9 cellular contexts compared by ENCODE assay signal in the genomic region with DNA sequence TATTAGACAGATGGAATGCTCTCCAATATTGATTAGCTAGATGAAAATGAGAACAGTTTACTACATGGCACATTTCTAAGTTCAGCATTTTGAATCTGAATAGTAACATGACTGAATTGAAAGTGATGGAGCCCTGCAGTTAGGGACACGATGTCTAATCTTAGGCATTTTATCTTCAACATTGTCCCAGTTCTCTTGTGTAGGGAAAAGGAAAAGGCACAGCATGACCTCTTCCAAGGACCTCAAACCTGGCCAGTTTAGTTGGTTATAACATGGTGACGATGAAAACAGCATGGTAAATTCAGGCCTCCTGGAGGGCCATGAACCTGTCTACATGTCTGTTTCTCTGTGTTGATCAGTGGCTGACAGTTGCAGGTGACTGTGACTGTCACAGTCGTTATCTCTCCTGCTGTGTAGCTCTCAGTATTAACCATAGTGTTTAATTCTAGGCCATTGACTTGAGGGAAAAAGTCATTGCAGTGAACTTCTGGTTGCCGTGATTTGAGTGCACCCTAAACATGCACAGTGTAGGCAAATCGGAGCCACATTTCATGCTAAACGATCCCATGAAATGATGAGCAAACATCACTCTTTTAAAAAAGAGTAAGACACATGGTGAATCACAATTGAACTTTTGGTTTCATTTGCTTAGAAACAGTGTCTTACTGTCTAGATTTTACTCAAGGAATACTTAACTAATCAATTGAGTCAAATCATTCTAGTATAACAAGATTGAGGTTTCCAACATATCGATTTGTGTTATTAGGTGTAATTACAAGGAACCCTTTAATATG.
DNase-seq lines count a peak whose midpoint lies in the region; ATAC-seq and FAIRE-seq lines count a peak whose summit lies in the region.
"Had no signal": no experiment of that assay in that cellular context is flagged by ENCODE, and none has a peak within 500 bp of the region (broad histone marks: within the 10 kb centered on the region; RNA-seq: fewer than 3 reads in every experiment).

No MANE protein-coding gene starts in this region.

- peak overlapping the region; percentile 93 for H3K27ac Mint-ChIP-seq in T-helper 1 cell treated with Interleukin-12 subunit alpha and Interleukin-12 subunit beta and Interleukin-4 antibody, amounts not matched to agents 30 μg/mL and 1 μg/mL, for 36 hours

- peak; percentile 54 for DNase-seq in activated CD4-positive, alpha-beta T cell treated with anti-CD3 and anti-CD28 coated beads for 48 hours
- no peak for DNase-seq in activated CD4-positive, alpha-beta T cell treated with anti-CD3 and anti-CD28 coated beads, Interleukin-2, amount 50 U/mL, for 4 hours
- DNase-seq in stimulated activated CD4-positive, alpha-beta T cell treated with anti-CD3 and anti-CD28 coated beads, Interleukin-4, amount 100 ng/mL, for 48 hours (ENCODE audit: low read depth in 2 of 2): peak; percentile 24 to 33
- no peak for DNase-seq in RCC 7860 (ENCODE audit: low spot score)
- no peak for DNase-seq in NCI-H1436 (lab: John Stamatoyannopoulos, UW)
- DNase-seq in DMS 273 treated with DMSO at 0.1 percent for 48 hours (lab: John Stamatoyannopoulos, UW): no peak

- no peaks in the 10 kb centered on the region for H3K9me3 Mint-ChIP-seq in T-helper 1 cell treated with Interleukin-12 subunit alpha and Interleukin-12 subunit beta and Interleukin-4 antibody, amounts not matched to agents 30 μg/mL and 1 μg/mL, for 36 hours

- H3K27me3 Mint-ChIP-seq in T-helper 1 cell treated with Interleukin-12 subunit alpha and Interleukin-12 subunit beta and Interleukin-4 antibody, amounts not matched to agents 30 μg/mL and 1 μg/mL, for 36 hours (ENCODE audit: low read depth): no peaks in the 10 kb centered on the region

- FAIRE-seq in RCC 7860 (lab: Jason Lieb, UNC): no peak

- ATAC-seq in HG02610 (IDR thresholded peaks at IDR 0.05; ENCODE audit: unreplicated experiment): peak; percentile 83
- ATAC-seq: left lobe of liver had no signal

- H3K36me3 Mint-ChIP-seq in T-helper 1 cell treated with Interleukin-12 subunit alpha and Interleukin-12 subunit beta and Interleukin-4 antibody, amounts not matched to agents 30 μg/mL and 1 μg/mL, for 36 hours (ENCODE audit: low read depth): peaks cover 2% of the 10 kb centered on the region

- H3K4me3 Mint-ChIP-seq in T-helper 1 cell treated with Interleukin-12 subunit alpha and Interleukin-12 subunit beta and Interleukin-4 antibody, amounts not matched to agents 30 μg/mL and 1 μg/mL, for 36 hours: peak overlapping the region; percentile 72

- peaks cover 21% of the 10 kb centered on the region for H3K4me1 Mint-ChIP-seq in T-helper 1 cell treated with Interleukin-12 subunit alpha and Interleukin-12 subunit beta and Interleukin-4 antibody, amounts not matched to agents 30 μg/mL and 1 μg/mL, for 36 hours (ENCODE audit: low read depth)

Comparison
In these comparisons a context has a peak if more than half of its experiments do, and no peak if none do; other contexts are left out.
1. DNase-seq: peak in activated CD4-positive, alpha-beta T cell treated with anti-CD3 and anti-CD28 coated beads for 48 hours (single experiment) and stimulated activated CD4-positive, alpha-beta T cell treated with anti-CD3 and anti-CD28 coated beads, Interleukin-4, amount 100 ng/mL, for 48 hours (2 of 2); none in activated CD4-positive, alpha-beta T cell treated with anti-CD3 and anti-CD28 coated beads, Interleukin-2, amount 50 U/mL, for 4 hours (0 of 2), RCC 7860 (single experiment), NCI-H1436 (single experiment) and DMS 273 treated with DMSO at 0.1 percent for 48 hours (single experiment).